ENCODE assay signal across 14 cellular contexts in genomic region chr9:114336157-114336556, GRCh38. TPM values are rescaled to one million over a fixed set of nuclear protein-coding genes. Genes with fewer than 3 reads are reported as not detected.
DNase-seq lines count a peak whose midpoint lies in the region; ATAC-seq and TF ChIP-seq lines count a peak whose summit lies in the region.
"Had no signal": no experiment of that assay in that cellular context is flagged by ENCODE, and none has a peak within 500 bp of the region (broad histone marks: within the 10 kb centered on the region; RNA-seq: fewer than 3 reads in every experiment).

No MANE protein-coding gene starts in this region.

- CTCF ChIA-PET in activated CD4-positive, alpha-beta memory T cell treated with anti-CD3 and anti-CD28 coated beads for 36 hours (lab: Charles Lee) = interaction anchor here (1.0 to 1.2 kb wide), 4 partner anchors 45 to 317 kb away, joined by 3 to 4 read pairs (median 3); no protein-coding TSS in a partner anchor
- CTCF ChIA-PET in activated CD4-positive, alpha-beta memory T cell treated with anti-CD3 and anti-CD28 coated beads, Interleukin-2, amount 10 ng/mL, durations not matched to agents 7 days and 5 days (lab: Charles Lee) = no interaction called here
- CTCF ChIA-PET in CD4-positive, alpha-beta T cell (lab: Charles Lee) = no interaction called here

- TF ChIP-seq CTCF in CD4-positive, alpha-beta T cell (IDR thresholded peaks at IDR 0.05) = no peak

- peaks cover 51% of the 10 kb centered on the region for H3K36me3 Mint-ChIP-seq in activated CD4-positive, alpha-beta memory T cell treated with anti-CD3 and anti-CD28 coated beads for 36 hours
- peaks cover 65% of the 10 kb centered on the region for H3K36me3 Mint-ChIP-seq in activated CD4-positive, alpha-beta memory T cell treated with anti-CD3 and anti-CD28 coated beads, Interleukin-2, amount 10 ng/mL, durations not matched to agents 7 days and 5 days (ENCODE audit: low read depth)
- H3K36me3 Mint-ChIP-seq in CD4-positive, alpha-beta T cell (ENCODE audit: low read depth) = peaks cover 64% of the 10 kb centered on the region
- H3K36me3 Mint-ChIP-seq in activated naive CD8-positive, alpha-beta T cell treated with anti-CD3 and anti-CD28 coated beads for 36 hours = peaks cover 45% of the 10 kb centered on the region
- H3K36me3 Mint-ChIP-seq in memory B cell = peaks cover 21% of the 10 kb centered on the region

- H3K4me1 Mint-ChIP-seq in activated CD4-positive, alpha-beta memory T cell treated with anti-CD3 and anti-CD28 coated beads for 36 hours (ENCODE audit: low read depth) = peaks cover 10% of the 10 kb centered on the region
- peaks cover 2% of the 10 kb centered on the region for H3K4me1 Mint-ChIP-seq in activated CD4-positive, alpha-beta memory T cell treated with anti-CD3 and anti-CD28 coated beads, Interleukin-2, amount 10 ng/mL, durations not matched to agents 7 days and 5 days
- peaks cover 18% of the 10 kb centered on the region for H3K4me1 Mint-ChIP-seq in CD4-positive, alpha-beta T cell (ENCODE audit: low read depth)
- peaks cover 10% of the 10 kb centered on the region for H3K4me1 Mint-ChIP-seq in activated naive CD8-positive, alpha-beta T cell treated with anti-CD3 and anti-CD28 coated beads for 36 hours
- H3K4me1 Mint-ChIP-seq in memory B cell = peaks cover 15% of the 10 kb centered on the region

- DNase-seq in activated CD4-positive, alpha-beta memory T cell treated with anti-CD3 and anti-CD28 coated beads for 36 hours = no peak
- DNase-seq in activated CD4-positive, alpha-beta memory T cell treated with anti-CD3 and anti-CD28 coated beads, Interleukin-2, amount 10 ng/mL, durations not matched to agents 7 days and 5 days = no peak
- no peak for DNase-seq in CD4-positive, alpha-beta T cell
- DNase-seq in activated naive CD8-positive, alpha-beta T cell treated with anti-CD3 and anti-CD28 coated beads for 36 hours = no peak
- DNase-seq in memory B cell (ENCODE audit: low spot score in 2 of 2) = no peak
- DNase-seq in cerebellum (ENCODE audit: low spot score) = no peak
- DNase-seq: 8988T, NCI-H1105, NCI-H2081 treated with DMSO at 0.1 percent for 48 hours, NCI-H446 treated with DMSO at 0.1 percent for 48 hours had no signal

- no peak overlapping the region for H3K27ac ChIP-seq in CD4-positive, alpha-beta T cell (ENCODE audit: low read depth, low read length)

- peaks cover 4% of the 10 kb centered on the region for H3K9me3 Mint-ChIP-seq in activated CD4-positive, alpha-beta memory T cell treated with anti-CD3 and anti-CD28 coated beads for 36 hours
- no peaks in the 10 kb centered on the region for H3K9me3 Mint-ChIP-seq in activated CD4-positive, alpha-beta memory T cell treated with anti-CD3 and anti-CD28 coated beads, Interleukin-2, amount 10 ng/mL, durations not matched to agents 7 days and 5 days
- H3K9me3 Mint-ChIP-seq in CD4-positive, alpha-beta T cell = no peaks in the 10 kb centered on the region
- H3K9me3 Mint-ChIP-seq in activated naive CD8-positive, alpha-beta T cell treated with anti-CD3 and anti-CD28 coated beads for 36 hours = peaks cover 2% of the 10 kb centered on the region
- no peaks in the 10 kb centered on the region for H3K9me3 Mint-ChIP-seq in memory B cell

- intact Hi-C loops in activated CD4-positive, alpha-beta memory T cell treated with anti-CD3 and anti-CD28 coated beads for 36 hours (cut with micrococcal nuclease) = no loop called here
- intact Hi-C loops in CD4-positive, alpha-beta T cell (cut with DNase I, micrococcal nuclease) = no loop called here

- POLR2A ChIA-PET in activated CD4-positive, alpha-beta memory T cell treated with anti-CD3 and anti-CD28 coated beads for 36 hours (lab: Charles Lee) = no interaction called here
- POLR2A ChIA-PET in activated CD4-positive, alpha-beta memory T cell treated with anti-CD3 and anti-CD28 coated beads, Interleukin-2, amount 10 ng/mL, durations not matched to agents 7 days and 5 days (lab: Charles Lee) = interaction anchor here (1.0 to 6.2 kb wide), 6 partner anchors 10 to 50 kb away, joined by 3 to 36 read pairs (median 4); partner anchors contain the start of gene AKNA
- POLR2A ChIA-PET in CD4-positive, alpha-beta T cell (lab: Charles Lee) = interaction anchor here (1.5 to 1.7 kb wide), 2 partner anchors 27 to 51 kb away, joined by 4 to 5 read pairs; partner anchors contain the start of gene AKNA

- no peaks in the 10 kb centered on the region for H3K27me3 ChIP-seq in CD4-positive, alpha-beta T cell (ENCODE audit: control insufficient read depth, insufficient read depth, low read length)

- ATAC-seq in CD4-positive, alpha-beta T cell (ENCODE audit: poor library complexity) = no peak
- no peak for ATAC-seq in memory B cell (ENCODE audit: low read depth)
- no peak for ATAC-seq in HG03039 (IDR thresholded peaks at IDR 0.05; ENCODE audit: unreplicated experiment)
- ATAC-seq in HG03521 (IDR thresholded peaks at IDR 0.05; ENCODE audit: unreplicated experiment) = no peak
- ATAC-seq: Right ventricle myocardium inferior had no signal

- H3K27ac Mint-ChIP-seq in activated CD4-positive, alpha-beta memory T cell treated with anti-CD3 and anti-CD28 coated beads for 36 hours = peak overlapping the region; percentile 21
- no peak overlapping the region for H3K27ac Mint-ChIP-seq in activated CD4-positive, alpha-beta memory T cell treated with anti-CD3 and anti-CD28 coated beads, Interleukin-2, amount 10 ng/mL, durations not matched to agents 7 days and 5 days
- peak overlapping the region; percentile 17 for H3K27ac Mint-ChIP-seq in CD4-positive, alpha-beta T cell
- H3K27ac Mint-ChIP-seq in activated naive CD8-positive, alpha-beta T cell treated with anti-CD3 and anti-CD28 coated beads for 36 hours = peak overlapping the region; percentile 48
- peak overlapping the region; percentile 53 for H3K27ac Mint-ChIP-seq in memory B cell

- H3K4me3 Mint-ChIP-seq in activated CD4-positive, alpha-beta memory T cell treated with anti-CD3 and anti-CD28 coated beads for 36 hours = no peak overlapping the region
- no peak overlapping the region for H3K4me3 Mint-ChIP-seq in activated CD4-positive, alpha-beta memory T cell treated with anti-CD3 and anti-CD28 coated beads, Interleukin-2, amount 10 ng/mL, durations not matched to agents 7 days and 5 days
- no peak overlapping the region for H3K4me3 Mint-ChIP-seq in CD4-positive, alpha-beta T cell
- no peak overlapping the region for H3K4me3 Mint-ChIP-seq in activated naive CD8-positive, alpha-beta T cell treated with anti-CD3 and anti-CD28 coated beads for 36 hours
- no peak overlapping the region for H3K4me3 Mint-ChIP-seq in memory B cell

- H3K9me3 ChIP-seq in CD4-positive, alpha-beta T cell (ENCODE audit: control insufficient read depth, low read length) = no peaks in the 10 kb centered on the region

- no peaks in the 10 kb centered on the region for H3K27me3 Mint-ChIP-seq in activated CD4-positive, alpha-beta memory T cell treated with anti-CD3 and anti-CD28 coated beads for 36 hours
- no peaks in the 10 kb centered on the region for H3K27me3 Mint-ChIP-seq in activated CD4-positive, alpha-beta memory T cell treated with anti-CD3 and anti-CD28 coated beads, Interleukin-2, amount 10 ng/mL, durations not matched to agents 7 days and 5 days
- H3K27me3 Mint-ChIP-seq in CD4-positive, alpha-beta T cell = no peaks in the 10 kb centered on the region
- no peaks in the 10 kb centered on the region for H3K27me3 Mint-ChIP-seq in activated naive CD8-positive, alpha-beta T cell treated with anti-CD3 and anti-CD28 coated beads for 36 hours
- no peaks in the 10 kb centered on the region for H3K27me3 Mint-ChIP-seq in memory B cell

RNA-seq across cellular contexts. Expression of gene ORM2, which starts 6.5 kb away (rescaled TPM):
- total RNA-seq in activated CD4-positive, alpha-beta memory T cell treated with anti-CD3 and anti-CD28 coated beads for 36 hours = not detected
- total RNA-seq in activated CD4-positive, alpha-beta memory T cell treated with anti-CD3 and anti-CD28 coated beads, Interleukin-2, amount 10 ng/mL, durations not matched to agents 7 days and 5 days = not detected
- total RNA-seq in CD4-positive, alpha-beta T cell = not detected
- total RNA-seq in activated naive CD8-positive, alpha-beta T cell treated with anti-CD3 and anti-CD28 coated beads for 36 hours = not detected
- not detected for total RNA-seq in cerebellum
- total RNA-seq: H1, Right ventricle myocardium inferior had no signal

RNA-seq across cellular contexts. Expression of gene ORM1, which starts 13.3 kb away (rescaled TPM):
- total RNA-seq in activated CD4-positive, alpha-beta memory T cell treated with anti-CD3 and anti-CD28 coated beads for 36 hours = not detected
- total RNA-seq in activated CD4-positive, alpha-beta memory T cell treated with anti-CD3 and anti-CD28 coated beads, Interleukin-2, amount 10 ng/mL, durations not matched to agents 7 days and 5 days = not detected
- total RNA-seq in CD4-positive, alpha-beta T cell = not detected
- not detected for total RNA-seq in activated naive CD8-positive, alpha-beta T cell treated with anti-CD3 and anti-CD28 coated beads for 36 hours
- not detected for total RNA-seq in cerebellum
- total RNA-seq: H1 had no signal

RNA-seq across cellular contexts. Expression of gene AKNA, which starts 51.6 kb away (rescaled TPM):
- total RNA-seq in activated CD4-positive, alpha-beta memory T cell treated with anti-CD3 and anti-CD28 coated beads for 36 hours = 100 to 1,000 TPM; 127 to 130 TPM
- total RNA-seq in activated CD4-positive, alpha-beta memory T cell treated with anti-CD3 and anti-CD28 coated beads, Interleukin-2, amount 10 ng/mL, durations not matched to agents 7 days and 5 days = 100 to 1,000 TPM; 350 to 355 TPM
- 100 to 1,000 TPM; 247 to 258 TPM for total RNA-seq in CD4-positive, alpha-beta T cell
- total RNA-seq in activated naive CD8-positive, alpha-beta T cell treated with anti-CD3 and anti-CD28 coated beads for 36 hours = 100 to 1,000 TPM; 129 to 130 TPM
- total RNA-seq in cerebellum = 10.6 TPM

Comparison
In these comparisons a context has a peak if more than half of its experiments do, and no peak if none do; other contexts are left out.
1. RNA of gene AKNA, which starts 51.6 kb away (total RNA-seq): 350 to 355 TPM in activated CD4-positive, alpha-beta memory T cell treated with anti-CD3 and anti-CD28 coated beads, Interleukin-2, amount 10 ng/mL, durations not matched to agents 7 days and 5 days, 247 to 258 TPM in CD4-positive, alpha-beta T cell, 129 to 130 TPM in activated naive CD8-positive, alpha-beta T cell treated with anti-CD3 and anti-CD28 coated beads for 36 hours and 127 to 130 TPM in activated CD4-positive, alpha-beta memory T cell treated with anti-CD3 and anti-CD28 coated beads for 36 hours; 10.6 TPM in cerebellum (single experiment); every median in the first group is over 10 times any median in the second.